Comparison of ENCODE assay signal across 8 cellular contexts in the genomic region with DNA sequence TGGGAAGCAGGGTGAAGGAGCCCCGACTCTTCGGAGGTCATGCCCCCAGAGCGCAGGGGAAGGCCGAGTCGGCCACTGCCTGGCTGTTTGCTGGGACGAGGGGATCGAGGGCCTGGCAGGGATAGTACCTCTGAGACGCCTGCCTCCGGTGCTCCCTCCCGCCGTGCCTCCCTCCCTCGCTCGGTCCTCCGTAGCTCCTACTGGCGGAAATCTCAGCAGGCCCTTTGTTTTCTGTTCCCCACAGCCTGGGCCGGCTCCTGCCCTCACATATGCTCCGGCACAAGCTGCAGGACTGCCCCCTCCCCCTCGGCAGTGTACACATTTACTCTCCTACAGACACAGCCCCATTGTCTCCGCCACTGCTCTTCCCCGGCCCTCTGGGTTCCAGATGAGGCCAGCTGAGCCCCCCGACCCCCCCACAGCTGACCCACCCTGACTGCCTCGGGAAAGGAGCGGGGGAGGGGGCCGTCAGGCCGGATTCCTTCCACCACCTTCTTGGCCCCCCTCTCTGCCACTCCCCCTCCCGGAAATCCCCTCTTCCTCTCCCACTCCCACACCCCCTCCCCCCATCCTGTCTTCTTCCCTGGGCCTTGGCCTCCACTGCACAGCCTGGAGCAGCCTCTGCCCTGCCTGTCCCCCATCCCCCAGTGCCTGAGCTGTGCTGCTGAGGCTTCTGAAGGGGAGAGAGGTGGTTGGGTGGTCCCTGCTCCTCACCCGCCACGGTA. TPM values are rescaled to one million over a fixed set of nuclear protein-coding genes. Genes with fewer than 3 reads are reported as not detected.
A peak's percentile ranks its signal among the peaks of the same experiment; 100 is the strongest.
DNase-seq lines count a peak whose midpoint lies in the region; ATAC-seq and TF ChIP-seq lines count a peak whose summit lies in the region.

No MANE protein-coding gene starts in this region.

- TF ChIP-seq CTCF in heart right ventricle (IDR thresholded peaks at IDR 0.05) (no peak), parathyroid adenoma (IDR thresholded peaks at IDR 0.05) (no peak)

- H3K27me3 ChIP-seq in heart right ventricle (peaks cover 0 to 5% (median 0%) of the 10 kb centered on the region in 7 donors), parathyroid adenoma (ENCODE audit: control insufficient read depth, insufficient read depth, low read length) (no peaks in the 10 kb centered on the region)

- H3K27me3 Mint-ChIP-seq in activated naive CD8-positive, alpha-beta T cell treated with anti-CD3 and anti-CD28 coated beads, Interleukin-2, amount 50 U/mL, for 24 hours = no peaks in the 10 kb centered on the region

- no peaks in the 10 kb centered on the region for H3K9me3 ChIP-seq in heart right ventricle
- H3K9me3 ChIP-seq in parathyroid adenoma (ENCODE audit: control insufficient read depth, low read length) = no peaks in the 10 kb centered on the region

- 14 to 20% methylated on average over 28 of the region's 28 CpGs for WGBS in heart right ventricle, 2 donors

- H3K4me1 ChIP-seq in heart right ventricle (peaks cover 6 to 69% (median 46%) of the 10 kb centered on the region in 9 donors), parathyroid adenoma (peaks cover 23% of the 10 kb centered on the region)

- H3K36me3 ChIP-seq in heart right ventricle = peaks cover 0 to 28% (median 0%) of the 10 kb centered on the region in 9 donors
- H3K36me3 ChIP-seq in parathyroid adenoma (ENCODE audit: control insufficient read depth, insufficient read depth, low read length) = no peaks in the 10 kb centered on the region

- intact Hi-C loops in heart right ventricle (cut with DNase I) = loop anchor here in 2 of 10 donors (2.0 kb wide), 1 partner anchor 16 kb away; the partner anchor contains the start of gene NEK8 (in 2 of the 2)

- no peaks in the 10 kb centered on the region for H3K79me2 ChIP-seq in parathyroid adenoma

- H3K9me3 Mint-ChIP-seq in activated naive CD8-positive, alpha-beta T cell treated with anti-CD3 and anti-CD28 coated beads, Interleukin-2, amount 50 U/mL, for 24 hours = no peaks in the 10 kb centered on the region

- peak overlapping the region in 9 of 10 donors; percentile 39 to 91 (median 83) for H3K27ac ChIP-seq in heart right ventricle
- H3K27ac ChIP-seq in parathyroid adenoma = peak overlapping the region; percentile 70

- H3K4me3 ChIP-seq in heart right ventricle (peak overlapping the region; percentile 18 to 88 (median 72)), parathyroid adenoma (ENCODE audit: low read depth, low read length) (peak overlapping the region; percentile 83)

- peaks cover 58% of the 10 kb centered on the region for H3K4me1 Mint-ChIP-seq in activated naive CD8-positive, alpha-beta T cell treated with anti-CD3 and anti-CD28 coated beads, Interleukin-2, amount 50 U/mL, for 24 hours

- H3K36me3 Mint-ChIP-seq in activated naive CD8-positive, alpha-beta T cell treated with anti-CD3 and anti-CD28 coated beads, Interleukin-2, amount 50 U/mL, for 24 hours (ENCODE audit: low read depth) = peaks cover 33% of the 10 kb centered on the region

- no peak overlapping the region for H3K9ac ChIP-seq in parathyroid adenoma

- H3K4me2 ChIP-seq in parathyroid adenoma (ENCODE audit: low read length) = peak overlapping the region; percentile 65

- peak; percentile 7 for ATAC-seq in activated naive CD8-positive, alpha-beta T cell treated with anti-CD3 and anti-CD28 coated beads, Interleukin-2, amount 50 U/mL, for 24 hours
- ATAC-seq in heart right ventricle (peak in 6 of 8 donors; percentile 2 to 38 (median 26)), HG02973 (IDR thresholded peaks at IDR 0.05; ENCODE audit: unreplicated experiment) (no peak)

- H3K4me3 Mint-ChIP-seq in activated naive CD8-positive, alpha-beta T cell treated with anti-CD3 and anti-CD28 coated beads, Interleukin-2, amount 50 U/mL, for 24 hours = peak overlapping the region; percentile 92

- peak overlapping the region; percentile 90 for H3K27ac Mint-ChIP-seq in activated naive CD8-positive, alpha-beta T cell treated with anti-CD3 and anti-CD28 coated beads, Interleukin-2, amount 50 U/mL, for 24 hours

- DNase-seq in NCI-H2081 (lab: John Stamatoyannopoulos, UW) (peak; percentile 44), NCI-H2081 treated with DMSO at 0.1 percent for 48 hours (lab: John Stamatoyannopoulos, UW) (no peak), NCI-H2171 (lab: John Stamatoyannopoulos, UW) (peak; percentile 21), heart right ventricle (peak in 1 of 2 donors; percentile 53), SIG-M5 (lab: John Stamatoyannopoulos, UW) (no peak)
- peak; percentile 41 for DNase-seq in activated naive CD8-positive, alpha-beta T cell treated with anti-CD3 and anti-CD28 coated beads, Interleukin-2, amount 50 U/mL, for 24 hours

- H2AFZ ChIP-seq in parathyroid adenoma = peak overlapping the region; percentile 32

RNA-seq across cellular contexts. Expression of gene TRAF4, which starts 1.4 kb away (rescaled TPM):
- 1 to 10 TPM; 1.3 to 6.4 (median 3.8) TPM for total RNA-seq in heart right ventricle
- 1 to 10 TPM; 2.8 to 3.8 TPM for polyA plus RNA-seq in heart right ventricle

RNA-seq across cellular contexts. Expression of gene NEK8, which starts 16.6 kb away (rescaled TPM):
- total RNA-seq in heart right ventricle = 1 to 10 TPM in 4 of 10 donors, under 1 TPM in 6; 0.38 to 2.8 (median 0.82) TPM
- 1 to 10 TPM; 1.1 to 1.8 TPM for polyA plus RNA-seq in heart right ventricle

RNA-seq across cellular contexts. Expression of gene TLCD1, which starts 19.2 kb away (rescaled TPM):
- 1 to 10 TPM in 4 of 10 donors, under 1 TPM in 6; 0.36 to 1.8 (median 0.89) TPM for total RNA-seq in heart right ventricle
- polyA plus RNA-seq in heart right ventricle = 1 to 10 TPM; 3.4 to 9.3 TPM

RNA-seq across cellular contexts. Expression of gene RPL23A, which starts 25.4 kb away (rescaled TPM):
- 100 to 1,000 TPM; 807 to 986 (median 861) TPM for total RNA-seq in heart right ventricle
- 1,000 to 10,000 TPM in 1 of 2 donors, 100 to 1,000 TPM in 1; 300 to 1,566 TPM for polyA plus RNA-seq in heart right ventricle

RNA-seq across cellular contexts. Expression of gene RAB34, which starts 27.5 kb away (rescaled TPM):
- 10 to 100 TPM in 7 of 10 donors, 1 to 10 TPM in 3; 7.0 to 25.0 (median 10.4) TPM for total RNA-seq in heart right ventricle
- polyA plus RNA-seq in heart right ventricle = 10 to 100 TPM; 25.2 to 37.3 TPM

Comparison
In these comparisons a context has a peak if more than half of its experiments do, and no peak if none do; other contexts are left out.
1. DNase-seq: peak in NCI-H2081 (2 of 2), NCI-H2171 (single experiment) and activated naive CD8-positive, alpha-beta T cell treated with anti-CD3 and anti-CD28 coated beads, Interleukin-2, amount 50 U/mL, for 24 hours (single experiment); none in NCI-H2081 treated with DMSO at 0.1 percent for 48 hours (single experiment) and SIG-M5 (single experiment).